In genomic region chr12:6631549-6631961, GRCh38 we compare ENCODE assay signal across 1 cellular context.
TF ChIP-seq lines count a peak whose summit lies in the region.

No MANE protein-coding gene starts in this region.

TF ChIP-seq in HepG2, 621 proteins besides CTCF, POLR2A, EP300 and RAD21 (continued from another document):
- TF ChIP-seq REST (IDR thresholded peaks at IDR 0.05; ENCODE audit: borderline replicate concordance in 1 of 2, low read depth in 1 of 2, low read length in 2 of 2) (no peak), UBTF (CRISPR knock-in tag; IDR thresholded peaks at IDR 0.05) (peak; percentile 14; the same call in 1 of the 2 replicates), NR3C1 (CRISPR knock-in tag; IDR thresholded peaks at IDR 0.05) (no peak), HMGXB4 (CRISPR knock-in tag; IDR thresholded peaks at IDR 0.05; ENCODE audit: borderline replicate concordance in 1 of 2, low read depth in 1 of 2) (no peak)
